In genomic region chr10:129950651-129951050, GRCh38 we compare ENCODE assay signal across 1 cellular context.
TF ChIP-seq lines count a peak whose summit lies in the region.

No MANE protein-coding gene starts in this region.

TF ChIP-seq in WTC11, 78 proteins besides CTCF, POLR2A, EP300 and RAD21 (continued from another document):
- TF ChIP-seq ATF6 (CRISPR knock-in tag; IDR thresholded peaks at IDR 0.05) (no peak), MLX (CRISPR knock-in tag; IDR thresholded peaks at IDR 0.05) (no peak), ZNF121 (CRISPR knock-in tag; IDR thresholded peaks at IDR 0.05) (no peak), JUN (CRISPR knock-in tag; IDR thresholded peaks at IDR 0.05) (no peak), RELA (CRISPR knock-in tag; IDR thresholded peaks at IDR 0.05; ENCODE audit: borderline replicate concordance) (no peak), HMGA2 (CRISPR knock-in tag; IDR thresholded peaks at IDR 0.05) (no peak), ARID4B (CRISPR knock-in tag; IDR thresholded peaks at IDR 0.05; ENCODE audit: borderline replicate concordance) (no peak), ERG (CRISPR knock-in tag; IDR thresholded peaks at IDR 0.05) (no peak), PREB (CRISPR knock-in tag; IDR thresholded peaks at IDR 0.05; ENCODE audit: borderline replicate concordance) (no peak), ATF1 (CRISPR knock-in tag; IDR thresholded peaks at IDR 0.05) (no peak), E2F4 (CRISPR knock-in tag; IDR thresholded peaks at IDR 0.05; ENCODE audit: borderline replicate concordance, low read depth) (no peak), NR2C2 (CRISPR knock-in tag; IDR thresholded peaks at IDR 0.05) (no peak), PRRX2 (CRISPR knock-in tag; IDR thresholded peaks at IDR 0.05) (no peak), MAX (CRISPR knock-in tag; IDR thresholded peaks at IDR 0.05) (no peak), ZNF423 (CRISPR knock-in tag; IDR thresholded peaks at IDR 0.05) (no peak), ZNF281 (CRISPR knock-in tag; IDR thresholded peaks at IDR 0.05) (no peak), FOXJ3 (CRISPR knock-in tag; IDR thresholded peaks at IDR 0.05; ENCODE audit: borderline replicate concordance) (no peak), KAT7 (CRISPR knock-in tag; IDR thresholded peaks at IDR 0.05; ENCODE audit: borderline replicate concordance) (no peak)
